26 cellular contexts compared by ENCODE assay signal in genomic region chr3:147049305-147049704, GRCh38.
"Had no signal": no experiment of that assay in that cellular context is flagged by ENCODE, and none has a peak within 500 bp of the region (broad histone marks: within the 10 kb centered on the region; RNA-seq: fewer than 3 reads in every experiment).

No MANE protein-coding gene starts in this region.

- H3K27ac ChIP-seq: cardiac muscle cell, gastrocnemius medialis, sigmoid colon, stomach, suprapubic skin, tibial nerve had no signal

- H3K36me3 Mint-ChIP-seq: activated naive CD4-positive, alpha-beta T cell treated with anti-CD3 and anti-CD28 coated beads, Interleukin-2, amount 10 ng/mL, durations not matched to agents 7 days and 5 days; stimulated activated memory B cell treated with anti-CD40 and anti-IgM and Interleukin-4, amounts not matched to agents 10 μg/mL and 1 μg/mL and 100 μg/mL, for 72 hours had no signal

- H3K4me1 Mint-ChIP-seq: activated B cell treated with CpG ODN at 0.5 μM for 24 hours; activated CD4-positive, alpha-beta T cell treated with anti-CD3 and anti-CD28 coated beads for 36 hours; activated naive CD4-positive, alpha-beta T cell treated with anti-CD3 and anti-CD28 coated beads, Interleukin-2, amount 10 ng/mL, durations not matched to agents 7 days and 5 days; stimulated activated memory B cell treated with anti-CD40 and anti-IgM and Interleukin-4, amounts not matched to agents 10 μg/mL and 1 μg/mL and 100 μg/mL, for 72 hours had no signal

- H3K4me3 ChIP-seq: cardiac muscle cell, gastrocnemius medialis, sigmoid colon, smooth muscle cell, stomach, suprapubic skin, tibial nerve had no signal

- H3K27me3 Mint-ChIP-seq: activated B cell treated with CpG ODN at 0.5 μM for 24 hours; activated CD4-positive, alpha-beta T cell treated with anti-CD3 and anti-CD28 coated beads for 36 hours; activated naive CD4-positive, alpha-beta T cell treated with anti-CD3 and anti-CD28 coated beads, Interleukin-2, amount 10 ng/mL, durations not matched to agents 7 days and 5 days; dendritic cell treated with granulocyte-macrophage colony-stimulating factor and Interleukin-4, amounts not matched to agents 40 ng/mL and 50 ng/mL, for 4 days; natural killer cell treated with Interleukin-12 subunit alpha and Interleukin-12 subunit beta and Interleukin-15 and Interleukin-18, amount 100 ng/mL, for 72 hours; progenitor cell of endocrine pancreas; stimulated activated memory B cell treated with anti-CD40 and anti-IgM and Interleukin-4, amounts not matched to agents 10 μg/mL and 1 μg/mL and 100 μg/mL, for 72 hours had no signal

- H3K4me2 ChIP-seq: smooth muscle cell had no signal

- H3K27ac Mint-ChIP-seq: activated B cell treated with CpG ODN at 0.5 μM for 24 hours; activated CD4-positive, alpha-beta T cell treated with anti-CD3 and anti-CD28 coated beads for 36 hours; activated naive CD4-positive, alpha-beta T cell treated with anti-CD3 and anti-CD28 coated beads, Interleukin-2, amount 10 ng/mL, durations not matched to agents 7 days and 5 days; dendritic cell treated with granulocyte-macrophage colony-stimulating factor and Interleukin-4, amounts not matched to agents 40 ng/mL and 50 ng/mL, for 4 days; natural killer cell treated with Interleukin-12 subunit alpha and Interleukin-12 subunit beta and Interleukin-15 and Interleukin-18, amount 100 ng/mL, for 72 hours; progenitor cell of endocrine pancreas; stimulated activated memory B cell treated with anti-CD40 and anti-IgM and Interleukin-4, amounts not matched to agents 10 μg/mL and 1 μg/mL and 100 μg/mL, for 72 hours had no signal

- H3K4me3 Mint-ChIP-seq: activated B cell treated with CpG ODN at 0.5 μM for 24 hours; activated CD4-positive, alpha-beta T cell treated with anti-CD3 and anti-CD28 coated beads for 36 hours; activated naive CD4-positive, alpha-beta T cell treated with anti-CD3 and anti-CD28 coated beads, Interleukin-2, amount 10 ng/mL, durations not matched to agents 7 days and 5 days; dendritic cell treated with granulocyte-macrophage colony-stimulating factor and Interleukin-4, amounts not matched to agents 40 ng/mL and 50 ng/mL, for 4 days; natural killer cell treated with Interleukin-12 subunit alpha and Interleukin-12 subunit beta and Interleukin-15 and Interleukin-18, amount 100 ng/mL, for 72 hours; stimulated activated memory B cell treated with anti-CD40 and anti-IgM and Interleukin-4, amounts not matched to agents 10 μg/mL and 1 μg/mL and 100 μg/mL, for 72 hours had no signal

- ATAC-seq: activated CD4-positive, alpha-beta T cell treated with anti-CD3 and anti-CD28 coated beads for 36 hours; gastrocnemius medialis; left cardiac atrium; natural killer cell treated with Interleukin-12 subunit alpha and Interleukin-12 subunit beta and Interleukin-15 and Interleukin-18, amount 100 ng/mL, for 72 hours; stimulated activated memory B cell treated with anti-CD40 and anti-IgM and Interleukin-4, amounts not matched to agents 10 μg/mL and 1 μg/mL and 100 μg/mL, for 72 hours had no signal

- H3K9me3 ChIP-seq: gastrocnemius medialis, suprapubic skin had no signal

- FAIRE-seq: islet of Langerhans, urothelium cell line had no signal

- H3K27me3 ChIP-seq: cardiac muscle cell, gastrocnemius medialis, sigmoid colon, stomach, suprapubic skin, tibial nerve had no signal

- DNase-seq: activated B cell treated with CpG ODN at 0.5 μM for 24 hours; activated CD4-positive, alpha-beta T cell treated with anti-CD3 and anti-CD28 coated beads for 36 hours; activated CD4-positive, alpha-beta T cell treated with anti-CD3 and anti-CD28 coated beads, Interleukin-2, amount 50 U/mL, for 4 hours; activated effector memory CD4-positive, alpha-beta T cell treated with Interleukin-2 at 50 U/mL for 16 hours; activated naive CD4-positive, alpha-beta T cell treated with anti-CD3 and anti-CD28 coated beads, Interleukin-2, amount 10 ng/mL, durations not matched to agents 7 days and 5 days; activated T-cell treated with anti-CD3 and anti-CD28 coated beads, Interleukin-2, amount 50 U/mL, for 48 hours; amygdala; effector CD4-positive, alpha-beta T cell; gastrocnemius medialis; head of caudate nucleus; left cardiac atrium; midbrain; sigmoid colon; stimulated activated CD4-positive, alpha-beta T cell treated with anti-CD3 and anti-CD28 coated beads, Interleukin-15, amount 100 ng/mL, for 24 hours; stomach; T-helper 9 cell had no signal

- H3K36me3 ChIP-seq: cardiac muscle cell, gastrocnemius medialis, sigmoid colon, stomach, suprapubic skin, tibial nerve had no signal

- H3K4me1 ChIP-seq: gastrocnemius medialis, sigmoid colon, stomach, suprapubic skin, tibial nerve had no signal
